In genomic region chr5:133938039-133938821, GRCh38 we compare ENCODE assay signal across 1 cellular context.
A peak's percentile ranks its signal among the peaks of the same experiment; 100 is the strongest.
TF ChIP-seq lines count a peak whose summit lies in the region.

No MANE protein-coding gene starts in this region.

TF ChIP-seq in K562, 482 proteins besides CTCF, POLR2A, EP300 and RAD21 (continued from another document and continues in another):
- TF ChIP-seq, protein P1, sequence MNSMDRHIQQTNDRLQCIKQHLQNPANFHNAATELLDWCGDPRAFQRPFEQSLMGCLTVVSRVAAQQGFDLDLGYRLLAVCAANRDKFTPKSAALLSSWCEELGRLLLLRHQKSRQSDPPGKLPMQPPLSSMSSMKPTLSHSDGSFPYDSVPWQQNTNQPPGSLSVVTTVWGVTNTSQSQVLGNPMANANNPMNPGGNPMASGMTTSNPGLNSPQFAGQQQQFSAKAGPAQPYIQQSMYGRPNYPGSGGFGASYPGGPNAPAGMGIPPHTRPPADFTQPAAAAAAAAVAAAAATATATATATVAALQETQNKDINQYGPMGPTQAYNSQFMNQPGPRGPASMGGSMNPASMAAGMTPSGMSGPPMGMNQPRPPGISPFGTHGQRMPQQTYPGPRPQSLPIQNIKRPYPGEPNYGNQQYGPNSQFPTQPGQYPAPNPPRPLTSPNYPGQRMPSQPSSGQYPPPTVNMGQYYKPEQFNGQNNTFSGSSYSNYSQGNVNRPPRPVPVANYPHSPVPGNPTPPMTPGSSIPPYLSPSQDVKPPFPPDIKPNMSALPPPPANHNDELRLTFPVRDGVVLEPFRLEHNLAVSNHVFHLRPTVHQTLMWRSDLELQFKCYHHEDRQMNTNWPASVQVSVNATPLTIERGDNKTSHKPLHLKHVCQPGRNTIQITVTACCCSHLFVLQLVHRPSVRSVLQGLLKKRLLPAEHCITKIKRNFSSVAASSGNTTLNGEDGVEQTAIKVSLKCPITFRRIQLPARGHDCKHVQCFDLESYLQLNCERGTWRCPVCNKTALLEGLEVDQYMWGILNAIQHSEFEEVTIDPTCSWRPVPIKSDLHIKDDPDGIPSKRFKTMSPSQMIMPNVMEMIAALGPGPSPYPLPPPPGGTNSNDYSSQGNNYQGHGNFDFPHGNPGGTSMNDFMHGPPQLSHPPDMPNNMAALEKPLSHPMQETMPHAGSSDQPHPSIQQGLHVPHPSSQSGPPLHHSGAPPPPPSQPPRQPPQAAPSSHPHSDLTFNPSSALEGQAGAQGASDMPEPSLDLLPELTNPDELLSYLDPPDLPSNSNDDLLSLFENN (IDR thresholded peaks at IDR 0.05; ENCODE audit: low read depth in 2 of 2, low read length in 2 of 2) = no peak
- TF ChIP-seq BRF1 (IDR thresholded peaks at IDR 0.05; ENCODE audit: borderline replicate concordance, extremely low read depth, insufficient read length) = no peak
- no peak for TF ChIP-seq NR2C1 (IDR thresholded peaks at IDR 0.05)
- TF ChIP-seq NR2C1 (tag; IDR thresholded peaks at IDR 0.05) = 0 out of 2 replicates have a peak, but pooled peaks have one; percentile 45
- no peak for TF ChIP-seq ERF (CRISPR knock-in tag; IDR thresholded peaks at IDR 0.05)
- TF ChIP-seq KLF6 (CRISPR knock-in tag; IDR thresholded peaks at IDR 0.05; ENCODE audit: borderline replicate concordance) = peak; percentile 53; the same call in 1 of the 2 replicates
- TF ChIP-seq ZBTB7A (IDR thresholded peaks at IDR 0.05; ENCODE audit: borderline replicate concordance, control insufficient read depth, low read depth, low read length) = peak; percentile 40; the same call in 1 of the 2 replicates
- TF ChIP-seq HNRNPLL (IDR thresholded peaks at IDR 0.05; ENCODE audit: low read depth, low read length, poor library complexity, severe bottlenecking) = no peak
- TF ChIP-seq, protein P2, sequence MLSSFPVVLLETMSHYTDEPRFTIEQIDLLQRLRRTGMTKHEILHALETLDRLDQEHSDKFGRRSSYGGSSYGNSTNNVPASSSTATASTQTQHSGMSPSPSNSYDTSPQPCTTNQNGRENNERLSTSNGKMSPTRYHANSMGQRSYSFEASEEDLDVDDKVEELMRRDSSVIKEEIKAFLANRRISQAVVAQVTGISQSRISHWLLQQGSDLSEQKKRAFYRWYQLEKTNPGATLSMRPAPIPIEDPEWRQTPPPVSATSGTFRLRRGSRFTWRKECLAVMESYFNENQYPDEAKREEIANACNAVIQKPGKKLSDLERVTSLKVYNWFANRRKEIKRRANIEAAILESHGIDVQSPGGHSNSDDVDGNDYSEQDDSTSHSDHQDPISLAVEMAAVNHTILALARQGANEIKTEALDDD (IDR thresholded peaks at IDR 0.05) = peak; percentile 18; the same call in 1 of the 2 replicates
- TF ChIP-seq LEF1 (IDR thresholded peaks at IDR 0.05) = peak; percentile 92; the same call in 1 of the 2 replicates
- TF ChIP-seq NUFIP1 (IDR thresholded peaks at IDR 0.05; ENCODE audit: partially characterized antibody) = no peak
- TF ChIP-seq SMAD4 (CRISPR knock-in tag; conservative IDR thresholded peaks at IDR 0.05) = peak; percentile 61
- TF ChIP-seq TRIM24 (IDR thresholded peaks at IDR 0.05) = no peak
- TF ChIP-seq ZNF384 (IDR thresholded peaks at IDR 0.05; ENCODE audit: low read depth, low read length) = no peak
- TF ChIP-seq, protein P3, sequence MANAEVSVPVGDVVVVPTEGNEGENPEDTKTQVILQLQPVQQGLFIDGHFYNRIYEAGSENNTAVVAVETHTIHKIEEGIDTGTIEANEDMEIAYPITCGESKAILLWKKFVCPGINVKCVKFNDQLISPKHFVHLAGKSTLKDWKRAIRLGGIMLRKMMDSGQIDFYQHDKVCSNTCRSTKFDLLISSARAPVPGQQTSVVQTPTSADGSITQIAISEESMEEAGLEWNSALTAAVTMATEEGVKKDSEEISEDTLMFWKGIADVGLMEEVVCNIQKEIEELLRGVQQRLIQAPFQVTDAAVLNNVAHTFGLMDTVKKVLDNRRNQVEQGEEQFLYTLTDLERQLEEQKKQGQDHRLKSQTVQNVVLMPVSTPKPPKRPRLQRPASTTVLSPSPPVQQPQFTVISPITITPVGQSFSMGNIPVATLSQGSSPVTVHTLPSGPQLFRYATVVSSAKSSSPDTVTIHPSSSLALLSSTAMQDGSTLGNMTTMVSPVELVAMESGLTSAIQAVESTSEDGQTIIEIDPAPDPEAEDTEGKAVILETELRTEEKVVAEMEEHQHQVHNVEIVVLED (CRISPR knock-in tag; IDR thresholded peaks at IDR 0.05) = 0 out of 2 replicates have a peak, but pooled peaks have one; percentile 22
- peak; percentile 72 for TF ChIP-seq PRDM10 (IDR thresholded peaks at IDR 0.05; ENCODE audit: partially characterized antibody)
- TF ChIP-seq NFIX (CRISPR knock-in tag; IDR thresholded peaks at IDR 0.05; ENCODE audit: low read depth) = no peak
- TF ChIP-seq, protein P4, sequence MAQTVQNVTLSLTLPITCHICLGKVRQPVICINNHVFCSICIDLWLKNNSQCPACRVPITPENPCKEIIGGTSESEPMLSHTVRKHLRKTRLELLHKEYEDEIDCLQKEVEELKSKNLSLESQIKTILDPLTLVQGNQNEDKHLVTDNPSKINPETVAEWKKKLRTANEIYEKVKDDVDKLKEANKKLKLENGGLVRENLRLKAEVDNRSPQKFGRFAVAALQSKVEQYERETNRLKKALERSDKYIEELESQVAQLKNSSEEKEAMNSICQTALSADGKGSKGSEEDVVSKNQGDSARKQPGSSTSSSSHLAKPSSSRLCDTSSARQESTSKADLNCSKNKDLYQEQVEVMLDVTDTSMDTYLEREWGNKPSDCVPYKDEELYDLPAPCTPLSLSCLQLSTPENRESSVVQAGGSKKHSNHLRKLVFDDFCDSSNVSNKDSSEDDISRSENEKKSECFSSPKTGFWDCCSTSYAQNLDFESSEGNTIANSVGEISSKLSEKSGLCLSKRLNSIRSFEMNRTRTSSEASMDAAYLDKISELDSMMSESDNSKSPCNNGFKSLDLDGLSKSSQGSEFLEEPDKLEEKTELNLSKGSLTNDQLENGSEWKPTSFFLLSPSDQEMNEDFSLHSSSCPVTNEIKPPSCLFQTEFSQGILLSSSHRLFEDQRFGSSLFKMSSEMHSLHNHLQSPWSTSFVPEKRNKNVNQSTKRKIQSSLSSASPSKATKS (CRISPR knock-in tag; IDR thresholded peaks at IDR 0.05) = no peak
- TF ChIP-seq ARNT (IDR thresholded peaks at IDR 0.05) = 0 out of 4 replicates have a peak, but pooled peaks of 1 of the 2 experiments have one; percentile 13
- no peak for TF ChIP-seq MCM5 (IDR thresholded peaks at IDR 0.05; ENCODE audit: low read depth)
- no peak for TF ChIP-seq ZKSCAN3 (CRISPR knock-in tag; IDR thresholded peaks at IDR 0.05)
- TF ChIP-seq FOXJ2 (tag; IDR thresholded peaks at IDR 0.05) = peak; percentile 96
- no peak for TF ChIP-seq RREB1 (CRISPR knock-in tag; IDR thresholded peaks at IDR 0.05)
- TF ChIP-seq ZNF174 (CRISPR knock-in tag; IDR thresholded peaks at IDR 0.05) = no peak
- no peak for TF ChIP-seq PBX2 (CRISPR knock-in tag; IDR thresholded peaks at IDR 0.05; ENCODE audit: low read depth)
- TF ChIP-seq PBX2 (tag; conservative IDR thresholded peaks at IDR 0.05; ENCODE audit: low read depth) = peak; percentile 77
- TF ChIP-seq CBFA2T2 (conservative IDR thresholded peaks at IDR 0.05) = no peak
- 0 out of 2 replicates have a peak, but pooled peaks have one; percentile 36 for TF ChIP-seq HNRNPL (IDR thresholded peaks at IDR 0.05; ENCODE audit: low read depth, low read length)
- TF ChIP-seq ZNF232 (CRISPR knock-in tag; IDR thresholded peaks at IDR 0.05) = no peak
- no peak for TF ChIP-seq RFX1 (IDR thresholded peaks at IDR 0.05)
- TF ChIP-seq ZBTB11 (CRISPR knock-in tag; IDR thresholded peaks at IDR 0.05) = peak in 1 of 3 experiments; percentile 51; a peak in 1 of 6 replicates
- no peak for TF ChIP-seq GATA2 (CRISPR knock-in tag; IDR thresholded peaks at IDR 0.05)
